8 cellular contexts compared by ENCODE assay signal in genomic region chr16:87464691-87465300, GRCh38. TPM values are rescaled to one million over a fixed set of nuclear protein-coding genes. Genes with fewer than 3 reads are reported as not detected.
DNase-seq lines count a peak whose midpoint lies in the region; ATAC-seq and TF ChIP-seq lines count a peak whose summit lies in the region.

No MANE protein-coding gene starts in this region.

- H3K4me3 ChIP-seq in PC-9 (peak overlapping the region; percentile 13; the same call in 1 of the 2 replicates), adipocyte (ENCODE audit: low read length) (peak overlapping the region; percentile 70), heart right ventricle (peak overlapping the region in 7 of 10 donors; percentile 3 to 33 (median 16))

- peak overlapping the region; percentile 91 for H3K9ac ChIP-seq in adipocyte (ENCODE audit: low read length)

- no peak overlapping the region for H2AFZ ChIP-seq in PC-9

- peak overlapping the region; percentile 76 for H3K4me2 ChIP-seq in PC-9

- peak overlapping the region; percentile 72 for H3K27ac ChIP-seq in PC-9
- H3K27ac ChIP-seq in heart right ventricle, result peak overlapping the region; percentile 64 to 94 (median 90)

- H3F3A ChIP-seq in PC-9 (ENCODE audit: insufficient read depth, low read depth), result peaks cover 29% of the 10 kb centered on the region

- H3K4me1 ChIP-seq in PC-9 (replicated peaks; ENCODE audit: insufficient read depth), result peaks cover 46% of the 10 kb centered on the region
- peaks cover 71% of the 10 kb centered on the region for H3K4me1 ChIP-seq in adipocyte (ENCODE audit: control insufficient read depth, insufficient read depth, low read length)
- H3K4me1 ChIP-seq in heart right ventricle, result peaks cover 31 to 88% (median 73%) of the 10 kb centered on the region in 9 donors

- intact Hi-C loops in PC-9 (cut with micrococcal nuclease; ENCODE audit: unreplicated experiment) (loop anchor here (5.0 to 10.0 kb wide), 2 partner anchors 57 to 110 kb away; no protein-coding TSS in a partner anchor), heart right ventricle (cut with DNase I) (loop anchor here in 1 of 10 donors (2.0 kb wide), 2 partner anchors 28 kb away; partner anchors contain the start of gene ZCCHC14)

- DNase-seq in GM19240 (ENCODE audit: insufficient read length, low spot score) (peak; percentile 11), PC-9 (peak; percentile 41 to 49), adipocyte (ENCODE audit: low read depth) (peak; percentile 85), heart right ventricle (peak; percentile 60 to 81), renal cortical epithelial cell (ENCODE audit: low read depth) (peak; percentile 92), NCI-H345 (lab: John Stamatoyannopoulos, UW) (no peak), SK-N-DZ (ENCODE audit: low spot score) (no peak)

- H3K36me3 ChIP-seq in PC-9 (ENCODE audit: low read depth), result no peaks in the 10 kb centered on the region
- peaks cover 1% of the 10 kb centered on the region for H3K36me3 ChIP-seq in adipocyte (ENCODE audit: control insufficient read depth, insufficient read depth, low read length, severe bottlenecking)
- H3K36me3 ChIP-seq in heart right ventricle, result peaks cover 0 to 5% (median 0%) of the 10 kb centered on the region in 9 donors

- peaks cover 47% of the 10 kb centered on the region for H3K79me2 ChIP-seq in PC-9 (ENCODE audit: low read depth)

- no peak for TF ChIP-seq CTCF in PC-9 (conservative IDR thresholded peaks at IDR 0.05)
- no peak for TF ChIP-seq CTCF in heart right ventricle (IDR thresholded peaks at IDR 0.05)

- no TSS peak for BruUV-seq in PC-9 (replicated peaks; lab: Mats Ljungman, UMichigan)

- no peaks in the 10 kb centered on the region for H3K27me3 ChIP-seq in PC-9 (ENCODE audit: insufficient read depth, low read depth)
- no peaks in the 10 kb centered on the region for H3K27me3 ChIP-seq in adipocyte (replicated peaks; ENCODE audit: control insufficient read depth, insufficient read depth, low read length)
- H3K27me3 ChIP-seq in heart right ventricle, result no peaks in the 10 kb centered on the region

- ATAC-seq in heart right ventricle, result peak; percentile 75 to 90 (median 88)
- no peak for ATAC-seq in HG02763 (IDR thresholded peaks at IDR 0.05; ENCODE audit: unreplicated experiment)

- CTCF ChIA-PET in PC-9 (lab: Charles Lee), result interaction anchor here (0.9 kb wide), 1 partner anchor 118 kb away, joined by 4 read pairs; no protein-coding TSS in a partner anchor

- H3K9me3 ChIP-seq in PC-9 (ENCODE audit: insufficient read depth, low read depth), result no peaks in the 10 kb centered on the region
- no peaks in the 10 kb centered on the region for H3K9me3 ChIP-seq in adipocyte (ENCODE audit: control insufficient read depth, low read length)
- H3K9me3 ChIP-seq in heart right ventricle, result no peaks in the 10 kb centered on the region

- H4K20me1 ChIP-seq in PC-9 (ENCODE audit: insufficient read depth), result peaks cover 15% of the 10 kb centered on the region; the same call in 1 of the 2 replicates

- POLR2A ChIA-PET in PC-9 (lab: Charles Lee; ENCODE audit: unreplicated experiment), result no interaction called here

- no peaks in the 10 kb centered on the region for H3K9me2 ChIP-seq in PC-9 (ENCODE audit: insufficient read depth)

- WGBS in heart right ventricle, 2 donors, result 12 to 14% methylated on average over 13 of the region's 13 CpGs

RNA-seq across cellular contexts. Expression of gene ZCCHC14, which starts 28.0 kb away (rescaled TPM):
- 17.9 and 19.2 TPM in 2 replicates for total RNA-seq in PC-9 (2021)
- total RNA-seq in heart right ventricle, result 10 to 100 TPM; 10.6 to 19.3 (median 16.1) TPM
- polyA plus RNA-seq in heart right ventricle, result 1 to 10 TPM; 4.5 to 8.9 TPM
- total RNA-seq in renal cortical epithelial cell, result 4.9 and 24.8 TPM in 2 replicates
- polyA plus RNA-seq in SK-N-DZ (2014; cell fraction: cytosol; rRNA removed), result 14.0 and 14.6 TPM in 2 replicates
- 21.2 and 55.0 TPM in 2 replicates for polyA plus RNA-seq in SK-N-DZ (2014; cell fraction: nucleus; rRNA removed)

Comparison
In these comparisons a context has a peak if more than half of its experiments do, and no peak if none do; other contexts are left out.
1. DNase-seq: peak in GM19240 (single experiment), PC-9 (2 of 2), adipocyte (single experiment), heart right ventricle (2 of 2) and renal cortical epithelial cell (single experiment); none in NCI-H345 (single experiment) and SK-N-DZ (single experiment).
2. H3K4me3 ChIP-seq: peak in every context shown above with its lines; median percentile 70 in adipocyte; 16 in heart right ventricle; 13 in PC-9.